Comparison of ENCODE assay signal across 25 cellular contexts in the genomic region with DNA sequence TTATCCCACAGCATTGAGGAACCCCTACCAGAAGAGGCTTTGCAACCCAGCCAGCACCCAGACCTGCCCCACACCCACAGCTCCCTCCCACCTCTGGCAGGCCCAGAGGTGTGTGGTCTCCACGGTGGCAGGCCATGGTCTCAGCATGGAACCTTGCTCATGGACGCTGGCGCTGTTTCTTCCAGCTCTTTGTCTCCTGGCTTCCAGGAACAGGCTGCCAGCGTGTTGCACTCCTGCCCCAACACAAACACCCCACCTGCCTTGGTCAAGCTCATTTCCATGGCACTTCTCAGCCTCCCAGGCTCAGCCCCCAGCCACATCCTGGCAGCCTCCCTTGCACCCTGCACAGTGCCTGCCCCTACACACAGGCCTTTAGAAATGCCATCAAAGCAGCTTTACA. TPM values are rescaled to one million over a fixed set of nuclear protein-coding genes. Genes with fewer than 3 reads are reported as not detected.
"Had no signal": no experiment of that assay in that cellular context is flagged by ENCODE, and none has a peak within 500 bp of the region (broad histone marks: within the 10 kb centered on the region; RNA-seq: fewer than 3 reads in every experiment).

No MANE protein-coding gene starts in this region.

- ATAC-seq: HepG2 had no signal

- H3K27me3 ChIP-seq: MG63, SJSA1 had no signal

- H3K4me1 ChIP-seq: SJSA1 had no signal

- H3K9me3 ChIP-seq: MG63, SJSA1 had no signal

- DNase-seq: IMR-90, Karpas-422, KG1, MG63, NCI-H1092 treated with DMSO at 0.1 percent for 48 hours, NCI-H1436, NCI-H187, NCI-H2029, NCI-H2081 treated with DMSO at 0.1 percent for 48 hours, NCI-H2171, NCI-H226, NCI-H446, NCI-H510A, NCI-H524 treated with DMSO at 0.1 percent for 48 hours, NCI-H69, NCI-H774, Right ventricle myocardium superior, RPMI8226, SIG-M5, SW 1271 had no signal

- H3K27ac ChIP-seq: SJSA1, SK-N-MC had no signal

- H3K36me3 ChIP-seq: MG63, SJSA1 had no signal

- FAIRE-seq: HepG2, RCC 7860 had no signal

- H3K4me3 ChIP-seq: MG63, SJSA1, SK-N-MC had no signal

RNA-seq across cellular contexts. Expression of gene EN1, which starts 31.7 kb away (rescaled TPM):
- total RNA-seq: HepG2, HT1080, IMR-90, Right ventricle myocardium superior had no signal
- polyA plus RNA-seq: HepG2, IMR-90 had no signal
